Comparison of ENCODE assay signal across 23 cellular contexts in genomic region chr9:122865300-122865699, GRCh38.
"Had no signal": no experiment of that assay in that cellular context is flagged by ENCODE, and none has a peak within 500 bp of the region (broad histone marks: within the 10 kb centered on the region; RNA-seq: fewer than 3 reads in every experiment).

No MANE protein-coding gene starts in this region.

- H3K4me3 ChIP-seq: coronary artery, neural progenitor cell, spleen, transverse colon had no signal

- FAIRE-seq: bronchial epithelial cell, endometrium, urothelium cell line had no signal

- H3K27me3 ChIP-seq: neural progenitor cell, spleen, transverse colon had no signal

- H3K4me1 ChIP-seq: neural progenitor cell, spleen, transverse colon had no signal

- H3K9me3 ChIP-seq: spleen, transverse colon had no signal

- H3K27ac ChIP-seq: coronary artery, neural progenitor cell, transverse colon, VCaP had no signal

- ATAC-seq: activated CD4-positive, CD25-positive, alpha-beta regulatory T cell treated with anti-CD3 and anti-CD28 coated beads, Interleukin-2, amount 50 U/mL, for 24 hours; SK-N-SH treated with all-trans-retinoic acid at 6 μM for 48 hours had no signal

- DNase-seq: activated CD4-positive, alpha-beta T cell treated with anti-CD3 and anti-CD28 coated beads, Interleukin-2, amount 10 ng/mL, durations not matched to agents 7 days and 5 days; activated CD8-positive, alpha-beta memory T cell treated with anti-CD3 and anti-CD28 coated beads for 24 hours; activated CD8-positive, alpha-beta memory T cell treated with anti-CD3 and anti-CD28 coated beads, Interleukin-2, amount 50 U/mL, for 4 hours; activated naive CD4-positive, alpha-beta T cell treated with anti-CD3 and anti-CD28 coated beads for 36 hours; activated T-cell treated with anti-CD3 and anti-CD28 coated beads, Interleukin-2, amount 50 U/mL, for 48 hours; amygdala; cerebellar nuclear complex; effector CD4-positive, alpha-beta T cell; foreskin melanocyte; glutamatergic neuron; hypothalamus; naive B cell; spleen; stimulated activated CD4-positive, alpha-beta T cell treated with anti-CD3 and anti-CD28 coated beads, Interleukin-4, amount 100 ng/mL, for 24 hours; transverse colon had no signal
